8 cellular contexts compared by ENCODE assay signal in the genomic region with DNA sequence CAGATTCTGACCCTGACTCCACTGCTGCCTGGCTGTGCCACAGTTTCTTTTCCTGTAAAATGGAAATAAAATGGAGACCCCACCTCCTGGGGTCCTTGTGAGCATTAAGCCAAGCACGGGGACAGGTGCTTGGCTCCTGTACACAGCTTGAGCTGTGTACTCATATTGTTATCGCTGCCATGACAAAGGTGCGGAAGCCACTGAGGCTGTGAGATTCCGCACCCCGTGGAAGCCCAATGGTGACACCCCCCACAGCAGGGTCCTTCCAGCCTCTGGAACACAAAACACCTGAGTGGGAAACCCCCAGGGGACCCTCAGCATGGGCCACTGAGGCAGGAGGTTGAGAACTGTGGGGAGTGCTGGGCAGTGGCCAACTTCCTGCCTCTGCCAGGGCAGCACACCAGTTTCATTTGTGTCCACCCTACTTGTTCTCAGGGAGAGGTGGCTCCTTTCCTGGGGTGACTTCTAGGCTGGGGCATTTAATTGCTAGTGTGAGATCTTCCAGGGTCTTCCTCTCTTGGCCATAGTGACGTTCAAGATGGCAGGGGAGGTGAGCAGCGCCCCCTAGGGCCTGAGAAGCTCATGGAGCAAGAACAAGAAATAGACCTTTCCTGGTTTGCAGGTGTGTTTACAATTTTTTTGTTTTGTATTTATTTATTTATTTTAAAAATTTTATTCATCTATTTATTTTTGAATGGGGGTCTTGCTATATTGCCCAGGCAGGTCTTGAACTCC. TPM values are rescaled to one million over a fixed set of nuclear protein-coding genes. Genes with fewer than 3 reads are reported as not detected.
A peak's percentile ranks its signal among the peaks of the same experiment; 100 is the strongest.
DNase-seq lines count a peak whose midpoint lies in the region; ATAC-seq and TF ChIP-seq lines count a peak whose summit lies in the region.

No MANE protein-coding gene starts in this region.

- H3K4me2 ChIP-seq in mesendoderm (ENCODE audit: low read length): no peak overlapping the region

- H3K79me1 ChIP-seq in mesendoderm (ENCODE audit: low read length): no peaks in the 10 kb centered on the region

- H3K9ac ChIP-seq in mesendoderm (ENCODE audit: low read length): no peak overlapping the region

- no peak overlapping the region for H3K18ac ChIP-seq in mesendoderm (ENCODE audit: low read length)

- no peak overlapping the region for H2BK15ac ChIP-seq in mesendoderm (replicated peaks; ENCODE audit: low read depth)

- DNase-seq in EH (ENCODE audit: low read depth): peak; percentile 41
- peak; percentile 20 for DNase-seq in NCI-H774 (lab: John Stamatoyannopoulos, UW)
- DNase-seq in adrenal gland: peak in 4 of 7 donors; percentile 50 to 67 (median 60)
- DNase-seq in mesendoderm: peak; percentile 51
- no peak for DNase-seq in tibial artery
- DNase-seq in AG08396 (ENCODE audit: low spot score): no peak
- DNase-seq in D341Med (ENCODE audit: low spot score): no peak

- H4K5ac ChIP-seq in mesendoderm (ENCODE audit: low read length): no peak overlapping the region

- H3K23ac ChIP-seq in mesendoderm (ENCODE audit: low read length): no peak overlapping the region

- H2AK5ac ChIP-seq in mesendoderm (ENCODE audit: low read length): no peak overlapping the region

- 0 to 67% (median 58%) methylated on average over 2 to 7 of the region's 7 CpGs for WGBS in adrenal gland, 4 donors
- WGBS in mesendoderm (ENCODE audit: extremely low coverage, insufficient coverage, low lambda C conversion rate): no CpG with 5 or more reads among the region's 7 CpGs

- intact Hi-C loops in adrenal gland (cut with DNase I) (no loop called here), tibial artery (cut with DNase I; ENCODE audit: low total_unique reads) (no loop called here)

- H3K27me3 ChIP-seq in adrenal gland: no peaks in the 10 kb centered on the region
- no peaks in the 10 kb centered on the region for H3K27me3 ChIP-seq in mesendoderm (ENCODE audit: insufficient read depth, low read length, poor library complexity)
- H3K27me3 ChIP-seq in tibial artery: no peaks in the 10 kb centered on the region

- no peaks in the 10 kb centered on the region for H3K9me3 ChIP-seq in adrenal gland (replicated peaks in 1 of 3)
- H3K9me3 ChIP-seq in tibial artery: no peaks in the 10 kb centered on the region

- H2BK5ac ChIP-seq in mesendoderm (ENCODE audit: low read length): no peak overlapping the region

- H3K36me3 ChIP-seq in adrenal gland (replicated peaks in 1 of 2) (no peaks in the 10 kb centered on the region), mesendoderm (ENCODE audit: control insufficient read depth, insufficient read depth, low read length) (no peaks in the 10 kb centered on the region), tibial artery (no peaks in the 10 kb centered on the region)

- no peaks in the 10 kb centered on the region for H3K79me2 ChIP-seq in mesendoderm (ENCODE audit: control insufficient read depth, insufficient read depth, low read length)

- H3K27ac ChIP-seq in adrenal gland (no peak overlapping the region), mesendoderm (ENCODE audit: low read depth, low read length) (no peak overlapping the region), tibial artery (no peak overlapping the region)

- peak; percentile 29 to 64 (median 50) for TF ChIP-seq CTCF in adrenal gland (IDR thresholded peaks at IDR 0.05)
- peak in 1 of 2 experiments; percentile 17 for TF ChIP-seq CTCF in tibial artery (IDR thresholded peaks at IDR 0.05)

- H2BK120ac ChIP-seq in mesendoderm (ENCODE audit: low read depth, low read length): no peak overlapping the region

- H4K8ac ChIP-seq in mesendoderm (ENCODE audit: low read depth, low read length): no peak overlapping the region

- no peak for ATAC-seq in GM19351 (IDR thresholded peaks at IDR 0.05; ENCODE audit: unreplicated experiment)

- H3K56ac ChIP-seq in mesendoderm (ENCODE audit: low read length): no peak overlapping the region

- no peak overlapping the region for H3K4ac ChIP-seq in mesendoderm (ENCODE audit: low read depth, low read length)

- TF ChIP-seq POLR2A in adrenal gland (IDR thresholded peaks at IDR 0.05): no peak

- H3K4me1 ChIP-seq in adrenal gland (replicated peaks in 1 of 2) (peaks cover 0 to 4% of the 10 kb centered on the region in 2 donors), mesendoderm (ENCODE audit: control insufficient read depth, low read depth, low read length) (no peaks in the 10 kb centered on the region), tibial artery (peaks cover 0 to 6% (median 4%) of the 10 kb centered on the region in 4 donors)

- no peak overlapping the region for H3K4me3 ChIP-seq in adrenal gland
- no peak overlapping the region for H3K4me3 ChIP-seq in mesendoderm (ENCODE audit: low read length)
- H3K4me3 ChIP-seq in tibial artery: no peak overlapping the region

RNA-seq across cellular contexts. Expression of gene JSRP1, which starts 5.4 kb away (rescaled TPM):
- under 1 TPM in 2 of 8 donors, not detected in 6; 0.54 to 0.84 TPM for total RNA-seq in adrenal gland
- 1 to 10 TPM in 1 of 3 donors, under 1 TPM in 2; 0.71 to 1.1 (median 0.82) TPM for polyA plus RNA-seq in adrenal gland
- polyA plus RNA-seq in mesendoderm (2013, experiment 1 of 2): 0.44 TPM
- polyA plus RNA-seq in mesendoderm (2013, experiment 2 of 2): 0.57 TPM

RNA-seq across cellular contexts. Expression of gene AMH, which starts 12.5 kb away (rescaled TPM):
- 1 to 10 TPM in 2 of 8 donors, under 1 TPM in 3, not detected in 3; 0.36 to 1.5 (median 0.42) TPM for total RNA-seq in adrenal gland
- 1 to 10 TPM in 2 of 3 donors, not detected in 1; 1.8 to 4.6 TPM for polyA plus RNA-seq in adrenal gland
- 4.2 TPM for polyA plus RNA-seq in mesendoderm (2013, experiment 1 of 2)
- 3.9 TPM for polyA plus RNA-seq in mesendoderm (2013, experiment 2 of 2)

RNA-seq across cellular contexts. Expression of gene PEAK3, which starts 20.4 kb away (rescaled TPM):
- total RNA-seq in adrenal gland: 1 to 10 TPM in 6 of 8 donors, under 1 TPM in 2; 0.43 to 3.2 (median 1.5) TPM
- under 1 TPM; 0.05 to 0.56 (median 0.27) TPM for polyA plus RNA-seq in adrenal gland
- polyA plus RNA-seq in mesendoderm (2013, experiment 1 of 2): 0.01 TPM
- polyA plus RNA-seq in mesendoderm (2013, experiment 2 of 2): 0.01 TPM

RNA-seq across cellular contexts. Expression of gene SF3A2, which starts 25.0 kb away (rescaled TPM):
- 10 to 100 TPM; 17.7 to 64.3 (median 28.2) TPM for total RNA-seq in adrenal gland
- polyA plus RNA-seq in adrenal gland: 100 to 1,000 TPM in 1 of 3 donors, 10 to 100 TPM in 1, 1 to 10 TPM in 1; 3.9 to 110 (median 52.7) TPM
- 109 TPM for polyA plus RNA-seq in mesendoderm (2013, experiment 1 of 2)
- 111 TPM for polyA plus RNA-seq in mesendoderm (2013, experiment 2 of 2)

RNA-seq across cellular contexts. Expression of gene PLEKHJ1, which starts 25.5 kb away (rescaled TPM):
- total RNA-seq in adrenal gland: 10 to 100 TPM; 58.1 to 85.1 (median 71.7) TPM
- polyA plus RNA-seq in adrenal gland: 10 to 100 TPM; 18.1 to 82.9 (median 69.7) TPM
- polyA plus RNA-seq in mesendoderm (2013, experiment 1 of 2): 101 TPM
- polyA plus RNA-seq in mesendoderm (2013, experiment 2 of 2): 99.1 TPM

Comparison
In these comparisons a context has a peak if more than half of its experiments do, and no peak if none do; other contexts are left out.
1. DNase-seq: peak in EH (single experiment), NCI-H774 (single experiment), adrenal gland (4 of 7) and mesendoderm (single experiment); none in tibial artery (0 of 2), AG08396 (single experiment) and D341Med (single experiment).